Comparison of ENCODE assay signal across 8 cellular contexts in genomic region chr6:2876210-2877056, GRCh38. TPM values are rescaled to one million over a fixed set of nuclear protein-coding genes. Genes with fewer than 3 reads are reported as not detected.
DNase-seq lines count a peak whose midpoint lies in the region; ATAC-seq and TF ChIP-seq lines count a peak whose summit lies in the region.

No MANE protein-coding gene starts in this region.

- DNase-seq in ELR (ENCODE audit: low read depth) = peak; percentile 95
- peak; percentile 35 for DNase-seq in activated CD8-positive, alpha-beta T cell treated with anti-CD3 and anti-CD28 coated beads, Interleukin-2, amount 10 ng/mL, durations not matched to agents 7 days and 5 days
- peak; percentile 89 to 91 for DNase-seq in foreskin fibroblast
- DNase-seq in nephron progenitor cell = peak; percentile 42
- DNase-seq in ureter (ENCODE audit: low spot score) = no peak
- DNase-seq in occipital lobe (lab: John Stamatoyannopoulos, UW) = no peak
- no peak for DNase-seq in GF-D8 (lab: John Stamatoyannopoulos, UW)

- H3K4me1 Mint-ChIP-seq in activated CD8-positive, alpha-beta T cell treated with anti-CD3 and anti-CD28 coated beads, Interleukin-2, amount 10 ng/mL, durations not matched to agents 7 days and 5 days (ENCODE audit: low read depth) = peaks cover 72% of the 10 kb centered on the region
- H3K4me1 Mint-ChIP-seq in nephron progenitor cell = peaks cover 40% of the 10 kb centered on the region

- ATAC-seq in HG03175 (IDR thresholded peaks at IDR 0.05; ENCODE audit: unreplicated experiment) = peak; percentile 39
- peak; percentile 25 for ATAC-seq in activated CD8-positive, alpha-beta T cell treated with anti-CD3 and anti-CD28 coated beads, Interleukin-2, amount 10 ng/mL, durations not matched to agents 7 days and 5 days

- H3K36me3 Mint-ChIP-seq in activated CD8-positive, alpha-beta T cell treated with anti-CD3 and anti-CD28 coated beads, Interleukin-2, amount 10 ng/mL, durations not matched to agents 7 days and 5 days (ENCODE audit: low read depth) = peaks cover 15% of the 10 kb centered on the region
- peaks cover 15% of the 10 kb centered on the region for H3K36me3 Mint-ChIP-seq in nephron progenitor cell (ENCODE audit: low read depth)

- H3K4me3 ChIP-seq in foreskin fibroblast (ENCODE audit: low read depth in 1 of 2, low read length in 2 of 2) = peak overlapping the region; percentile 36 to 45

- POLR2A ChIA-PET in activated CD8-positive, alpha-beta T cell treated with anti-CD3 and anti-CD28 coated beads, Interleukin-2, amount 10 ng/mL, durations not matched to agents 7 days and 5 days (lab: Charles Lee) = interaction anchor here (1.0 to 3.0 kb wide), 8 partner anchors 8 to 113 kb away, joined by 3 to 19 read pairs (median 4); partner anchors contain the start of genes SERPINB1 and SERPINB9

- TF ChIP-seq CTCF in foreskin fibroblast (IDR thresholded peaks at IDR 0.05; ENCODE audit: low read depth, low read length) (no peak), nephron progenitor cell (IDR thresholded peaks at IDR 0.05) (no peak)

- no peaks in the 10 kb centered on the region for H3K27me3 Mint-ChIP-seq in activated CD8-positive, alpha-beta T cell treated with anti-CD3 and anti-CD28 coated beads, Interleukin-2, amount 10 ng/mL, durations not matched to agents 7 days and 5 days (ENCODE audit: low read depth)
- H3K27me3 Mint-ChIP-seq in nephron progenitor cell (ENCODE audit: low read depth, poor library complexity) = peaks cover 31% of the 10 kb centered on the region

- CTCF ChIA-PET in activated CD8-positive, alpha-beta T cell treated with anti-CD3 and anti-CD28 coated beads, Interleukin-2, amount 10 ng/mL, durations not matched to agents 7 days and 5 days (lab: Charles Lee) = interaction anchor here (0.7 to 3.5 kb wide), 6 partner anchors 8 to 113 kb away, joined by 3 to 24 read pairs (median 4); no protein-coding TSS in a partner anchor

- H3K9me3 Mint-ChIP-seq in activated CD8-positive, alpha-beta T cell treated with anti-CD3 and anti-CD28 coated beads, Interleukin-2, amount 10 ng/mL, durations not matched to agents 7 days and 5 days (ENCODE audit: insufficient read depth) = peaks cover 6% of the 10 kb centered on the region
- peaks cover 29% of the 10 kb centered on the region for H3K9me3 Mint-ChIP-seq in nephron progenitor cell

- peak overlapping the region; percentile 86 for H3K27ac Mint-ChIP-seq in activated CD8-positive, alpha-beta T cell treated with anti-CD3 and anti-CD28 coated beads, Interleukin-2, amount 10 ng/mL, durations not matched to agents 7 days and 5 days
- no peak overlapping the region for H3K27ac Mint-ChIP-seq in nephron progenitor cell

- H3K4me3 Mint-ChIP-seq in activated CD8-positive, alpha-beta T cell treated with anti-CD3 and anti-CD28 coated beads, Interleukin-2, amount 10 ng/mL, durations not matched to agents 7 days and 5 days = peak overlapping the region; percentile 74
- H3K4me3 Mint-ChIP-seq in nephron progenitor cell = peak overlapping the region; percentile 87

RNA-seq across cellular contexts. Expression of gene SERPINB9, which starts 26.7 kb away (rescaled TPM):
- 10 to 100 TPM; 36.9 to 38.1 TPM for total RNA-seq in activated CD8-positive, alpha-beta T cell treated with anti-CD3 and anti-CD28 coated beads, Interleukin-2, amount 10 ng/mL, durations not matched to agents 7 days and 5 days
- total RNA-seq in ureter = 6.7 TPM
- 1.6 TPM for total RNA-seq in occipital lobe

RNA-seq across cellular contexts. Expression of gene SERPINB1, which starts 34.8 kb away (rescaled TPM):
- total RNA-seq in activated CD8-positive, alpha-beta T cell treated with anti-CD3 and anti-CD28 coated beads, Interleukin-2, amount 10 ng/mL, durations not matched to agents 7 days and 5 days = 10 to 100 TPM; 55.1 to 57.1 TPM
- total RNA-seq in ureter (43.8 TPM), occipital lobe (2.3 TPM)

Comparison
In these comparisons a context has a peak if more than half of its experiments do, and no peak if none do; other contexts are left out.
1. DNase-seq: peak in ELR (single experiment), activated CD8-positive, alpha-beta T cell treated with anti-CD3 and anti-CD28 coated beads, Interleukin-2, amount 10 ng/mL, durations not matched to agents 7 days and 5 days (single experiment), foreskin fibroblast (2 of 2) and nephron progenitor cell (single experiment); none in ureter (single experiment), occipital lobe (single experiment) and GF-D8 (single experiment).
2. RNA of gene SERPINB1, which starts 34.8 kb away (total RNA-seq): 55.1 to 57.1 TPM in activated CD8-positive, alpha-beta T cell treated with anti-CD3 and anti-CD28 coated beads, Interleukin-2, amount 10 ng/mL, durations not matched to agents 7 days and 5 days and 43.8 TPM in ureter (single experiment); 2.3 TPM in occipital lobe (single experiment); every median in the first group is over 10 times any median in the second.